ENCODE assay signal across 33 cellular contexts in genomic region chr5:34697308-34698108, GRCh38. TPM values are rescaled to one million over a fixed set of nuclear protein-coding genes. Genes with fewer than 3 reads are reported as not detected.
"Had no signal": no experiment of that assay in that cellular context is flagged by ENCODE, and none has a peak within 500 bp of the region (broad histone marks: within the 10 kb centered on the region; RNA-seq: fewer than 3 reads in every experiment).

No MANE protein-coding gene starts in this region.

- ATAC-seq: activated CD4-positive, alpha-beta T cell treated with anti-CD3 and anti-CD28 coated beads for 36 hours; activated CD8-positive, alpha-beta memory T cell treated with anti-CD3 and anti-CD28 coated beads, Interleukin-2, amount 10 ng/mL, durations not matched to agents 7 days and 5 days; activated CD8-positive, alpha-beta T cell treated with anti-CD3 and anti-CD28 coated beads, Interleukin-2, amount 10 ng/mL, durations not matched to agents 7 days and 5 days; activated naive CD8-positive, alpha-beta T cell treated with anti-CD3 and anti-CD28 coated beads, Interleukin-2, amount 50 U/mL, for 24 hours; body of pancreas; effector memory CD8-positive, alpha-beta T cell; esophagus mucosa; T-helper 17 cell had no signal

- H3K9me3 Mint-ChIP-seq: activated CD4-positive, alpha-beta memory T cell treated with anti-CD3 and anti-CD28 coated beads for 36 hours; activated CD4-positive, alpha-beta T cell treated with anti-CD3 and anti-CD28 coated beads, Interleukin-2, amount 10 ng/mL, durations not matched to agents 24 days and 14 days; activated naive CD4-positive, alpha-beta T cell treated with anti-CD3 and anti-CD28 coated beads for 36 hours; activated naive CD4-positive, alpha-beta T cell treated with anti-CD3 and anti-CD28 coated beads, Interleukin-2, amount 50 U/mL, for 24 hours; activated naive CD8-positive, alpha-beta T cell treated with anti-CD3 and anti-CD28 coated beads for 36 hours; activated naive CD8-positive, alpha-beta T cell treated with anti-CD3 and anti-CD28 coated beads, Interleukin-2, amount 50 U/mL, for 24 hours; activated T-helper 1 cell treated with anti-CD3 and anti-CD28 coated beads, Interleukin-12 subunit alpha, Interleukin-12 subunit beta, Interleukin-2, Interleukin-4 antibody, amounts not matched to agents 30 ng/mL and 10 ng/mL and 1 ng/mL, durations not matched to agents 14 hours and 24 hours and 36 hours; activated T-helper 2 cell treated with anti-CD3 and anti-CD28 coated beads, Interferon-gamma antibody, Interleukin-2, Interleukin-4, amounts not matched to agents 10 μg/mL and 5 μg/mL and 100 μg/mL, durations not matched to agents 14 hours and 24 hours and 36 hours; effector memory CD8-positive, alpha-beta T cell; T-helper 2 cell treated with Interferon-gamma antibody and Interleukin-4, amounts not matched to agents 5 μg/mL and 100 μg/mL, for 36 hours had no signal

- DNase-seq: activated CD4-positive, alpha-beta memory T cell treated with anti-CD3 and anti-CD28 coated beads for 36 hours; activated CD4-positive, alpha-beta T cell treated with anti-CD3 and anti-CD28 coated beads for 36 hours; activated CD4-positive, alpha-beta T cell treated with anti-CD3 and anti-CD28 coated beads, Interleukin-2, amount 10 ng/mL, durations not matched to agents 24 days and 14 days; activated CD4-positive, CD25-positive, alpha-beta regulatory T cell; activated CD4-positive, CD25-positive, alpha-beta regulatory T cell treated with anti-CD3 and anti-CD28 coated beads, Interleukin-2, amount 50 U/mL, for 72 hours; activated CD8-positive, alpha-beta memory T cell treated with anti-CD3 and anti-CD28 coated beads, Interleukin-2, amount 10 ng/mL, durations not matched to agents 7 days and 5 days; activated CD8-positive, alpha-beta memory T cell treated with anti-CD3 and anti-CD28 coated beads, Interleukin-2, amount 50 U/mL, for 4 hours; activated CD8-positive, alpha-beta T cell treated with anti-CD3 and anti-CD28 coated beads, Interleukin-2, amount 10 ng/mL, durations not matched to agents 7 days and 5 days; activated effector memory CD4-positive, alpha-beta T cell treated with anti-CD3 and anti-CD28 coated beads, Interleukin-2, amount 50 U/mL, for 16 hours; activated naive CD4-positive, alpha-beta T cell treated with anti-CD3 and anti-CD28 coated beads for 36 hours; activated naive CD8-positive, alpha-beta T cell treated with anti-CD3 and anti-CD28 coated beads for 36 hours; activated naive CD8-positive, alpha-beta T cell treated with anti-CD3 and anti-CD28 coated beads, Interleukin-2, amount 50 U/mL, for 24 hours; activated T-cell treated with anti-CD3 and anti-CD28 coated beads, Interleukin-2, amount 50 U/mL, for 1 hour; activated T-cell treated with anti-CD3 and anti-CD28 coated beads, Interleukin-2, amount 50 U/mL, for 48 hours; adrenal gland; amygdala; aorta; body of pancreas; caudate nucleus; cortex of kidney; dermis blood vessel endothelial cell; effector CD4-positive, alpha-beta T cell; effector memory CD8-positive, alpha-beta T cell; foreskin fibroblast; head of caudate nucleus; T-helper 17 cell; T1000; WERI-Rb-1 had no signal

- H3K4me3 ChIP-seq: adrenal gland, body of pancreas had no signal

- H3K27me3 Mint-ChIP-seq: activated CD4-positive, alpha-beta memory T cell treated with anti-CD3 and anti-CD28 coated beads for 36 hours; activated CD4-positive, alpha-beta T cell treated with anti-CD3 and anti-CD28 coated beads for 36 hours; activated CD4-positive, alpha-beta T cell treated with anti-CD3 and anti-CD28 coated beads, Interleukin-2, amount 10 ng/mL, durations not matched to agents 24 days and 14 days; activated CD8-positive, alpha-beta memory T cell treated with anti-CD3 and anti-CD28 coated beads, Interleukin-2, amount 10 ng/mL, durations not matched to agents 7 days and 5 days; activated naive CD4-positive, alpha-beta T cell treated with anti-CD3 and anti-CD28 coated beads, Interleukin-2, amount 50 U/mL, for 24 hours; activated naive CD8-positive, alpha-beta T cell treated with anti-CD3 and anti-CD28 coated beads for 36 hours; activated naive CD8-positive, alpha-beta T cell treated with anti-CD3 and anti-CD28 coated beads, Interleukin-2, amount 50 U/mL, for 24 hours; effector memory CD8-positive, alpha-beta T cell had no signal

- H3K36me3 ChIP-seq: adrenal gland, WERI-Rb-1 had no signal

- H3K27me3 ChIP-seq: adrenal gland, body of pancreas had no signal

- H3K27ac Mint-ChIP-seq: activated CD4-positive, alpha-beta memory T cell treated with anti-CD3 and anti-CD28 coated beads for 36 hours; activated CD4-positive, alpha-beta T cell treated with anti-CD3 and anti-CD28 coated beads for 36 hours; activated CD4-positive, alpha-beta T cell treated with anti-CD3 and anti-CD28 coated beads, Interleukin-2, amount 10 ng/mL, durations not matched to agents 24 days and 14 days; activated CD8-positive, alpha-beta memory T cell treated with anti-CD3 and anti-CD28 coated beads, Interleukin-2, amount 10 ng/mL, durations not matched to agents 7 days and 5 days; activated CD8-positive, alpha-beta T cell treated with anti-CD3 and anti-CD28 coated beads, Interleukin-2, amount 10 ng/mL, durations not matched to agents 7 days and 5 days; activated naive CD4-positive, alpha-beta T cell treated with anti-CD3 and anti-CD28 coated beads for 36 hours; activated naive CD4-positive, alpha-beta T cell treated with anti-CD3 and anti-CD28 coated beads, Interleukin-2, amount 50 U/mL, for 24 hours; activated naive CD8-positive, alpha-beta T cell treated with anti-CD3 and anti-CD28 coated beads for 36 hours; activated naive CD8-positive, alpha-beta T cell treated with anti-CD3 and anti-CD28 coated beads, Interleukin-2, amount 50 U/mL, for 24 hours; activated T-helper 1 cell treated with anti-CD3 and anti-CD28 coated beads, Interleukin-12 subunit alpha, Interleukin-12 subunit beta, Interleukin-2, Interleukin-4 antibody, amounts not matched to agents 30 ng/mL and 10 ng/mL and 1 ng/mL, durations not matched to agents 14 hours and 24 hours and 36 hours; activated T-helper 2 cell treated with anti-CD3 and anti-CD28 coated beads, Interferon-gamma antibody, Interleukin-2, Interleukin-4, amounts not matched to agents 10 μg/mL and 5 μg/mL and 100 μg/mL, durations not matched to agents 14 hours and 24 hours and 36 hours; effector memory CD8-positive, alpha-beta T cell; T-helper 17 cell; T-helper 2 cell treated with Interferon-gamma antibody and Interleukin-4, amounts not matched to agents 5 μg/mL and 100 μg/mL, for 36 hours had no signal

- H3K27ac ChIP-seq: adrenal gland, body of pancreas, WERI-Rb-1 had no signal

- H3K9me3 ChIP-seq: adrenal gland, body of pancreas had no signal

- H3K4me3 Mint-ChIP-seq: activated CD4-positive, alpha-beta memory T cell treated with anti-CD3 and anti-CD28 coated beads for 36 hours; activated CD4-positive, alpha-beta T cell treated with anti-CD3 and anti-CD28 coated beads for 36 hours; activated CD4-positive, alpha-beta T cell treated with anti-CD3 and anti-CD28 coated beads, Interleukin-2, amount 10 ng/mL, durations not matched to agents 24 days and 14 days; activated CD8-positive, alpha-beta memory T cell treated with anti-CD3 and anti-CD28 coated beads, Interleukin-2, amount 10 ng/mL, durations not matched to agents 7 days and 5 days; activated CD8-positive, alpha-beta T cell treated with anti-CD3 and anti-CD28 coated beads, Interleukin-2, amount 10 ng/mL, durations not matched to agents 7 days and 5 days; activated naive CD4-positive, alpha-beta T cell treated with anti-CD3 and anti-CD28 coated beads for 36 hours; activated naive CD4-positive, alpha-beta T cell treated with anti-CD3 and anti-CD28 coated beads, Interleukin-2, amount 50 U/mL, for 24 hours; activated naive CD8-positive, alpha-beta T cell treated with anti-CD3 and anti-CD28 coated beads for 36 hours; activated naive CD8-positive, alpha-beta T cell treated with anti-CD3 and anti-CD28 coated beads, Interleukin-2, amount 50 U/mL, for 24 hours; activated T-helper 1 cell treated with anti-CD3 and anti-CD28 coated beads, Interleukin-12 subunit alpha, Interleukin-12 subunit beta, Interleukin-2, Interleukin-4 antibody, amounts not matched to agents 30 ng/mL and 10 ng/mL and 1 ng/mL, durations not matched to agents 14 hours and 24 hours and 36 hours; effector memory CD8-positive, alpha-beta T cell; T-helper 17 cell; T-helper 2 cell treated with Interferon-gamma antibody and Interleukin-4, amounts not matched to agents 5 μg/mL and 100 μg/mL, for 36 hours had no signal

- H3K36me3 Mint-ChIP-seq: activated CD4-positive, alpha-beta memory T cell treated with anti-CD3 and anti-CD28 coated beads for 36 hours; activated CD8-positive, alpha-beta memory T cell treated with anti-CD3 and anti-CD28 coated beads, Interleukin-2, amount 10 ng/mL, durations not matched to agents 7 days and 5 days; activated naive CD4-positive, alpha-beta T cell treated with anti-CD3 and anti-CD28 coated beads, Interleukin-2, amount 50 U/mL, for 24 hours; activated naive CD8-positive, alpha-beta T cell treated with anti-CD3 and anti-CD28 coated beads for 36 hours had no signal

RNA-seq across cellular contexts. Expression of gene RAI14, which starts 41.4 kb away (rescaled TPM):
- total RNA-seq: activated CD8-positive, alpha-beta T cell treated with anti-CD3 and anti-CD28 coated beads, Interleukin-2, amount 10 ng/mL, durations not matched to agents 7 days and 5 days had no signal
